Comparison of ENCODE assay signal across 1 cellular context in the genomic region with DNA sequence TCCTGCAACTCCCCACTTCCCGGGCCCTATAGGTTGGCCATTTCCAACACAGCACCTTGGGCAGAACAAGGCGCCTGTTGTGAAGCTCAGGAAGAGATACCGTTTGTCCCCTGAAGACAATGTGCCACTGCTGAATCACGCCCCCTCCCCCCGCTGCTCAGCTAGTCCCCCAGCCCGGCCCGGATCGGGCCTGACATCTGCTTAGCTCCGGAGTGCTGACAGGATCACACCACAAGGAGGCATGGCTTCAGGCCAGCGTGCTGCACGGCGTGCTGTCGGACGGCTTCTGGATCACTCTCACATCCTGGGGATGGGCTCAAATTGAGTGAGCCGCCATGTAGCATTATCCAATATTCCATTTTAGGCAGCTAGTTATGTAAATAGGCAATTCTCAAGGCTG.
TF ChIP-seq lines count a peak whose summit lies in the region.

No MANE protein-coding gene starts in this region.

TF ChIP-seq in K562, 482 proteins besides CTCF, POLR2A, EP300 and RAD21 (continued from another document and continues in another):
- no peak for TF ChIP-seq CREB1 (IDR thresholded peaks at IDR 0.05)
- 0 out of 2 replicates have a peak, but pooled peaks have one; percentile 39 for TF ChIP-seq CREB1 (CRISPR knock-in tag; IDR thresholded peaks at IDR 0.05)
- TF ChIP-seq ZNF253 (CRISPR knock-in tag; conservative IDR thresholded peaks at IDR 0.05), result no peak
- TF ChIP-seq GATAD2B (IDR thresholded peaks at IDR 0.05; ENCODE audit: borderline replicate concordance), result no peak
- TF ChIP-seq, protein P1, sequence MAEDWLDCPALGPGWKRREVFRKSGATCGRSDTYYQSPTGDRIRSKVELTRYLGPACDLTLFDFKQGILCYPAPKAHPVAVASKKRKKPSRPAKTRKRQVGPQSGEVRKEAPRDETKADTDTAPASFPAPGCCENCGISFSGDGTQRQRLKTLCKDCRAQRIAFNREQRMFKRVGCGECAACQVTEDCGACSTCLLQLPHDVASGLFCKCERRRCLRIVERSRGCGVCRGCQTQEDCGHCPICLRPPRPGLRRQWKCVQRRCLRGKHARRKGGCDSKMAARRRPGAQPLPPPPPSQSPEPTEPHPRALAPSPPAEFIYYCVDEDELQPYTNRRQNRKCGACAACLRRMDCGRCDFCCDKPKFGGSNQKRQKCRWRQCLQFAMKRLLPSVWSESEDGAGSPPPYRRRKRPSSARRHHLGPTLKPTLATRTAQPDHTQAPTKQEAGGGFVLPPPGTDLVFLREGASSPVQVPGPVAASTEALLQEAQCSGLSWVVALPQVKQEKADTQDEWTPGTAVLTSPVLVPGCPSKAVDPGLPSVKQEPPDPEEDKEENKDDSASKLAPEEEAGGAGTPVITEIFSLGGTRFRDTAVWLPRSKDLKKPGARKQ (CRISPR knock-in tag; IDR thresholded peaks at IDR 0.05), result no peak
- TF ChIP-seq, protein P2, sequence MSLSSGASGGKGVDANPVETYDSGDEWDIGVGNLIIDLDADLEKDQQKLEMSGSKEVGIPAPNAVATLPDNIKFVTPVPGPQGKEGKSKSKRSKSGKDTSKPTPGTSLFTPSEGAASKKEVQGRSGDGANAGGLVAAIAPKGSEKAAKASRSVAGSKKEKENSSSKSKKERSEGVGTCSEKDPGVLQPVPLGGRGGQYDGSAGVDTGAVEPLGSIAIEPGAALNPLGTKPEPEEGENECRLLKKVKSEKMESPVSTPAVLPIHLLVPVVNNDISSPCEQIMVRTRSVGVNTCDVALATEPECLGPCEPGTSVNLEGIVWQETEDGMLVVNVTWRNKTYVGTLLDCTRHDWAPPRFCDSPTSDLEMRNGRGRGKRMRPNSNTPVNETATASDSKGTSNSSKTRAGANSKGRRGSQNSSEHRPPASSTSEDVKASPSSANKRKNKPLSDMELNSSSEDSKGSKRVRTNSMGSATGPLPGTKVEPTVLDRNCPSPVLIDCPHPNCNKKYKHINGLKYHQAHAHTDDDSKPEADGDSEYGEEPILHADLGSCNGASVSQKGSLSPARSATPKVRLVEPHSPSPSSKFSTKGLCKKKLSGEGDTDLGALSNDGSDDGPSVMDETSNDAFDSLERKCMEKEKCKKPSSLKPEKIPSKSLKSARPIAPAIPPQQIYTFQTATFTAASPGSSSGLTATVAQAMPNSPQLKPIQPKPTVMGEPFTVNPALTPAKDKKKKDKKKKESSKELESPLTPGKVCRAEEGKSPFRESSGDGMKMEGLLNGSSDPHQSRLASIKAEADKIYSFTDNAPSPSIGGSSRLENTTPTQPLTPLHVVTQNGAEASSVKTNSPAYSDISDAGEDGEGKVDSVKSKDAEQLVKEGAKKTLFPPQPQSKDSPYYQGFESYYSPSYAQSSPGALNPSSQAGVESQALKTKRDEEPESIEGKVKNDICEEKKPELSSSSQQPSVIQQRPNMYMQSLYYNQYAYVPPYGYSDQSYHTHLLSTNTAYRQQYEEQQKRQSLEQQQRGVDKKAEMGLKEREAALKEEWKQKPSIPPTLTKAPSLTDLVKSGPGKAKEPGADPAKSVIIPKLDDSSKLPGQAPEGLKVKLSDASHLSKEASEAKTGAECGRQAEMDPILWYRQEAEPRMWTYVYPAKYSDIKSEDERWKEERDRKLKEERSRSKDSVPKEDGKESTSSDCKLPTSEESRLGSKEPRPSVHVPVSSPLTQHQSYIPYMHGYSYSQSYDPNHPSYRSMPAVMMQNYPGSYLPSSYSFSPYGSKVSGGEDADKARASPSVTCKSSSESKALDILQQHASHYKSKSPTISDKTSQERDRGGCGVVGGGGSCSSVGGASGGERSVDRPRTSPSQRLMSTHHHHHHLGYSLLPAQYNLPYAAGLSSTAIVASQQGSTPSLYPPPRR (CRISPR knock-in tag; IDR thresholded peaks at IDR 0.05; ENCODE audit: borderline replicate concordance), result no peak
- no peak for TF ChIP-seq ZNF197 (CRISPR knock-in tag; IDR thresholded peaks at IDR 0.05; ENCODE audit: low read depth)
- peak; percentile 64; the same call in 1 of the 2 replicates for TF ChIP-seq SMARCE1 (IDR thresholded peaks at IDR 0.05)
- no peak for TF ChIP-seq LCOR (CRISPR knock-in tag; IDR thresholded peaks at IDR 0.05)
- TF ChIP-seq SMARCA4 (IDR thresholded peaks at IDR 0.05), result peak; percentile 62
- no peak for TF ChIP-seq MIER1 (IDR thresholded peaks at IDR 0.05; ENCODE audit: low read depth)
- TF ChIP-seq, protein P3, sequence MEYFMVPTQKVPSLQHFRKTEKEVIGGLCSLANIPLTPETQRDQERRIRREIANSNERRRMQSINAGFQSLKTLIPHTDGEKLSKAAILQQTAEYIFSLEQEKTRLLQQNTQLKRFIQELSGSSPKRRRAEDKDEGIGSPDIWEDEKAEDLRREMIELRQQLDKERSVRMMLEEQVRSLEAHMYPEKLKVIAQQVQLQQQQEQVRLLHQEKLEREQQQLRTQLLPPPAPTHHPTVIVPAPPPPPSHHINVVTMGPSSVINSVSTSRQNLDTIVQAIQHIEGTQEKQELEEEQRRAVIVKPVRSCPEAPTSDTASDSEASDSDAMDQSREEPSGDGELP (CRISPR knock-in tag; IDR thresholded peaks at IDR 0.05; ENCODE audit: borderline replicate concordance), result peak; percentile 31; the same call in 1 of the 2 replicates
- no peak for TF ChIP-seq ZNF584 (CRISPR knock-in tag; IDR thresholded peaks at IDR 0.05; ENCODE audit: low read depth)
- TF ChIP-seq, protein P4, sequence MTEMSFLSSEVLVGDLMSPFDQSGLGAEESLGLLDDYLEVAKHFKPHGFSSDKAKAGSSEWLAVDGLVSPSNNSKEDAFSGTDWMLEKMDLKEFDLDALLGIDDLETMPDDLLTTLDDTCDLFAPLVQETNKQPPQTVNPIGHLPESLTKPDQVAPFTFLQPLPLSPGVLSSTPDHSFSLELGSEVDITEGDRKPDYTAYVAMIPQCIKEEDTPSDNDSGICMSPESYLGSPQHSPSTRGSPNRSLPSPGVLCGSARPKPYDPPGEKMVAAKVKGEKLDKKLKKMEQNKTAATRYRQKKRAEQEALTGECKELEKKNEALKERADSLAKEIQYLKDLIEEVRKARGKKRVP (CRISPR knock-in tag; IDR thresholded peaks at IDR 0.05), result no peak
- TF ChIP-seq ZNF79 (CRISPR knock-in tag; IDR thresholded peaks at IDR 0.05; ENCODE audit: low read depth), result no peak
- no peak for TF ChIP-seq NCOA1 (IDR thresholded peaks at IDR 0.05; ENCODE audit: low read depth)
- TF ChIP-seq MCM3 (IDR thresholded peaks at IDR 0.05), result no peak
- TF ChIP-seq RCOR1 (IDR thresholded peaks at IDR 0.05; ENCODE audit: borderline replicate concordance in 1 of 2, low read depth in 2 of 2, low read length in 2 of 2), result 0 out of 4 replicates have a peak, but pooled peaks of 1 of the 2 experiments have one; percentile 37
- TF ChIP-seq, protein P5, sequence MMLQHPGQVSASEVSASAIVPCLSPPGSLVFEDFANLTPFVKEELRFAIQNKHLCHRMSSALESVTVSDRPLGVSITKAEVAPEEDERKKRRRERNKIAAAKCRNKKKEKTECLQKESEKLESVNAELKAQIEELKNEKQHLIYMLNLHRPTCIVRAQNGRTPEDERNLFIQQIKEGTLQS (IDR thresholded peaks at IDR 0.05), result no peak
- TF ChIP-seq, protein P5 (CRISPR knock-in tag; conservative IDR thresholded peaks at IDR 0.05), result no peak
- TF ChIP-seq PHF20 (IDR thresholded peaks at IDR 0.05; ENCODE audit: partially characterized antibody), result no peak
- TF ChIP-seq STAG1 (CRISPR knock-in tag; IDR thresholded peaks at IDR 0.05; ENCODE audit: borderline replicate concordance), result no peak
- TF ChIP-seq CSDE1 (IDR thresholded peaks at IDR 0.05), result no peak
- TF ChIP-seq HNRNPLL (IDR thresholded peaks at IDR 0.05; ENCODE audit: low read depth, low read length, poor library complexity, severe bottlenecking), result no peak
- TF ChIP-seq BACH1 (tag; IDR thresholded peaks at IDR 0.05), result no peak
- no peak for TF ChIP-seq ZFPM2 (CRISPR knock-in tag; IDR thresholded peaks at IDR 0.05)
- no peak for TF ChIP-seq FOXK2 (conservative IDR thresholded peaks at IDR 0.05 in 1 of 2, IDR thresholded peaks at IDR 0.05 in 1 of 2; ENCODE audit: low read depth in 2 of 2)
- TF ChIP-seq, protein P6, sequence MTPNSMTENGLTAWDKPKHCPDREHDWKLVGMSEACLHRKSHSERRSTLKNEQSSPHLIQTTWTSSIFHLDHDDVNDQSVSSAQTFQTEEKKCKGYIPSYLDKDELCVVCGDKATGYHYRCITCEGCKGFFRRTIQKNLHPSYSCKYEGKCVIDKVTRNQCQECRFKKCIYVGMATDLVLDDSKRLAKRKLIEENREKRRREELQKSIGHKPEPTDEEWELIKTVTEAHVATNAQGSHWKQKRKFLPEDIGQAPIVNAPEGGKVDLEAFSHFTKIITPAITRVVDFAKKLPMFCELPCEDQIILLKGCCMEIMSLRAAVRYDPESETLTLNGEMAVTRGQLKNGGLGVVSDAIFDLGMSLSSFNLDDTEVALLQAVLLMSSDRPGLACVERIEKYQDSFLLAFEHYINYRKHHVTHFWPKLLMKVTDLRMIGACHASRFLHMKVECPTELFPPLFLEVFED (CRISPR knock-in tag; conservative IDR thresholded peaks at IDR 0.05), result no peak
- peak; percentile 84 for TF ChIP-seq NFE2 (IDR thresholded peaks at IDR 0.05; ENCODE audit: low read depth)
- no peak for TF ChIP-seq TCFL5 (CRISPR knock-in tag; conservative IDR thresholded peaks at IDR 0.05)
- TF ChIP-seq DIDO1 (tag; IDR thresholded peaks at IDR 0.05; ENCODE audit: low read depth), result no peak
- no peak for TF ChIP-seq CEBPB (tag; IDR thresholded peaks at IDR 0.05)
- TF ChIP-seq, protein P7, sequence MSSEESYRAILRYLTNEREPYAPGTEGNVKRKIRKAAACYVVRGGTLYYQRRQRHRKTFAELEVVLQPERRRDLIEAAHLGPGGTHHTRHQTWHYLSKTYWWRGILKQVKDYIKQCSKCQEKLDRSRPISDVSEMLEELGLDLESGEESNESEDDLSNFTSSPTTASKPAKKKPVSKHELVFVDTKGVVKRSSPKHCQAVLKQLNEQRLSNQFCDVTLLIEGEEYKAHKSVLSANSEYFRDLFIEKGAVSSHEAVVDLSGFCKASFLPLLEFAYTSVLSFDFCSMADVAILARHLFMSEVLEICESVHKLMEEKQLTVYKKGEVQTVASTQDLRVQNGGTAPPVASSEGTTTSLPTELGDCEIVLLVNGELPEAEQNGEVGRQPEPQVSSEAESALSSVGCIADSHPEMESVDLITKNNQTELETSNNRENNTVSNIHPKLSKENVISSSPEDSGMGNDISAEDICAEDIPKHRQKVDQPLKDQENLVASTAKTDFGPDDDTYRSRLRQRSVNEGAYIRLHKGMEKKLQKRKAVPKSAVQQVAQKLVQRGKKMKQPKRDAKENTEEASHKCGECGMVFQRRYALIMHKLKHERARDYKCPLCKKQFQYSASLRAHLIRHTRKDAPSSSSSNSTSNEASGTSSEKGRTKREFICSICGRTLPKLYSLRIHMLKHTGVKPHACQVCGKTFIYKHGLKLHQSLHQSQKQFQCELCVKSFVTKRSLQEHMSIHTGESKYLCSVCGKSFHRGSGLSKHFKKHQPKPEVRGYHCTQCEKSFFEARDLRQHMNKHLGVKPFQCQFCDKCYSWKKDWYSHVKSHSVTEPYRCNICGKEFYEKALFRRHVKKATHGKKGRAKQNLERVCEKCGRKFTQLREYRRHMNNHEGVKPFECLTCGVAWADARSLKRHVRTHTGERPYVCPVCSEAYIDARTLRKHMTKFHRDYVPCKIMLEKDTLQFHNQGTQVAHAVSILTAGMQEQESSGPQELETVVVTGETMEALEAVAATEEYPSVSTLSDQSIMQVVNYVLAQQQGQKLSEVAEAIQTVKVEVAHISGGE (CRISPR knock-in tag; IDR thresholded peaks at IDR 0.05), result peak in 1 of 3 experiments; percentile 75; a peak in 1 of 6 replicates
- no peak for TF ChIP-seq NR2C1 (IDR thresholded peaks at IDR 0.05)
- TF ChIP-seq NR2C1 (tag; IDR thresholded peaks at IDR 0.05), result no peak
- 0 out of 2 replicates have a peak, but pooled peaks have one; percentile 47 for TF ChIP-seq DMBX1 (CRISPR knock-in tag; IDR thresholded peaks at IDR 0.05; ENCODE audit: borderline replicate concordance)
- TF ChIP-seq ZNF347 (CRISPR knock-in tag; IDR thresholded peaks at IDR 0.05; ENCODE audit: low read depth), result no peak
- TF ChIP-seq NCOA2 (IDR thresholded peaks at IDR 0.05; ENCODE audit: partially characterized antibody in 2 of 2), result no peak
- no peak for TF ChIP-seq CBX2 (IDR thresholded peaks at IDR 0.05; ENCODE audit: insufficient read depth, low read length, poor library complexity, severe bottlenecking)
- TF ChIP-seq MCM7 (IDR thresholded peaks at IDR 0.05), result no peak
- no peak for TF ChIP-seq PYGO2 (tag; IDR thresholded peaks at IDR 0.05)
- TF ChIP-seq, protein P8, sequence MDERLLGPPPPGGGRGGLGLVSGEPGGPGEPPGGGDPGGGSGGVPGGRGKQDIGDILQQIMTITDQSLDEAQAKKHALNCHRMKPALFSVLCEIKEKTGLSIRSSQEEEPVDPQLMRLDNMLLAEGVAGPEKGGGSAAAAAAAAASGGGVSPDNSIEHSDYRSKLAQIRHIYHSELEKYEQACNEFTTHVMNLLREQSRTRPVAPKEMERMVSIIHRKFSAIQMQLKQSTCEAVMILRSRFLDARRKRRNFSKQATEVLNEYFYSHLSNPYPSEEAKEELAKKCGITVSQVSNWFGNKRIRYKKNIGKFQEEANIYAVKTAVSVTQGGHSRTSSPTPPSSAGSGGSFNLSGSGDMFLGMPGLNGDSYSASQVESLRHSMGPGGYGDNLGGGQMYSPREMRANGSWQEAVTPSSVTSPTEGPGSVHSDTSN (CRISPR knock-in tag; IDR thresholded peaks at IDR 0.05; ENCODE audit: low read depth), result no peak
- TF ChIP-seq, protein P8 (tag; conservative IDR thresholded peaks at IDR 0.05; ENCODE audit: low read depth), result peak; percentile 82
- no peak for TF ChIP-seq CBX8 (IDR thresholded peaks at IDR 0.05; ENCODE audit: borderline replicate concordance, extremely low read depth, low read depth, low read length, poor library complexity, severe bottlenecking)
- TF ChIP-seq POLR2B (IDR thresholded peaks at IDR 0.05; ENCODE audit: low read depth, partially characterized antibody), result no peak
- TF ChIP-seq TAL1 (IDR thresholded peaks at IDR 0.05), result peak; percentile 35; the same call in 1 of the 2 replicates
- TF ChIP-seq, protein P9, sequence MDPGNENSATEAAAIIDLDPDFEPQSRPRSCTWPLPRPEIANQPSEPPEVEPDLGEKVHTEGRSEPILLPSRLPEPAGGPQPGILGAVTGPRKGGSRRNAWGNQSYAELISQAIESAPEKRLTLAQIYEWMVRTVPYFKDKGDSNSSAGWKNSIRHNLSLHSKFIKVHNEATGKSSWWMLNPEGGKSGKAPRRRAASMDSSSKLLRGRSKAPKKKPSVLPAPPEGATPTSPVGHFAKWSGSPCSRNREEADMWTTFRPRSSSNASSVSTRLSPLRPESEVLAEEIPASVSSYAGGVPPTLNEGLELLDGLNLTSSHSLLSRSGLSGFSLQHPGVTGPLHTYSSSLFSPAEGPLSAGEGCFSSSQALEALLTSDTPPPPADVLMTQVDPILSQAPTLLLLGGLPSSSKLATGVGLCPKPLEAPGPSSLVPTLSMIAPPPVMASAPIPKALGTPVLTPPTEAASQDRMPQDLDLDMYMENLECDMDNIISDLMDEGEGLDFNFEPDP (CRISPR knock-in tag; IDR thresholded peaks at IDR 0.05), result no peak
- TF ChIP-seq RBM22 (IDR thresholded peaks at IDR 0.05; ENCODE audit: low read depth, low read length, poor library complexity, severe bottlenecking), result no peak
- no peak for TF ChIP-seq SRF (CRISPR knock-in tag; IDR thresholded peaks at IDR 0.05)
